17 cellular contexts compared by ENCODE assay signal in the genomic region with DNA sequence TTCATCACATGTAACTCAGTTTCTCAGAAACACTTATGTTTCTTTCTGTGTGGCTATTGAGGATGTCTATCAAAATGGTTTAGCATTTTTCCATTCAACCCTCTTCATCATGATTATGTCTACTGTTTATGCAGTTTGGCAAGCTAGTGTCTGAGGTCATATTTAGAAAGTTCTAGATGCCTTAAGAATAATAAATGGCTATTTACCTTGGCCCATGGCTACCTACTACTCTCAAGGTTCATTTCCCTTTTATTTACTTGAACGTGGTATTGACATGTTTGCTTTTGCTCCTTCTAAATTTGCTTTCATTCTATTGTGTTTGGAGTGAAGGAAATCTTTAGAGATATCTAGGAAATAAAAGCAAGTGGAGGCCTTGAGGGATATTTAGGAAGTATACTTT.
DNase-seq lines count a peak whose midpoint lies in the region; ATAC-seq, FAIRE-seq and TF ChIP-seq lines count a peak whose summit lies in the region.
"Had no signal": no experiment of that assay in that cellular context is flagged by ENCODE, and none has a peak within 500 bp of the region (broad histone marks: within the 10 kb centered on the region; RNA-seq: fewer than 3 reads in every experiment).

No MANE protein-coding gene starts in this region.

- H3K27me3 ChIP-seq in pancreas = no peaks in the 10 kb centered on the region
- no peaks in the 10 kb centered on the region for H3K27me3 ChIP-seq in Caco-2 (replicated peaks; ENCODE audit: control insufficient read depth, insufficient read depth, low read length)

- H3K27ac Mint-ChIP-seq in Caco-2 (ENCODE audit: unreplicated experiment) = no peak overlapping the region
- H3K27ac Mint-ChIP-seq in activated naive CD8-positive, alpha-beta T cell treated with anti-CD3 and anti-CD28 coated beads, Interleukin-2, amount 50 U/mL, for 24 hours = no peak overlapping the region
- H3K27ac Mint-ChIP-seq: B cell; CD4-positive, CD25-positive, alpha-beta regulatory T cell; CD8-positive, alpha-beta memory T cell had no signal

- BruUV-seq in Caco-2 (replicated peaks; lab: Mats Ljungman, UMichigan) = no TSS peak

- H3K4me1 ChIP-seq in pancreas (peaks cover 0 to 8% (median 4%) of the 10 kb centered on the region in 3 donors), Caco-2 (no peaks in the 10 kb centered on the region)
- H3K4me1 ChIP-seq: HAP-1 had no signal

- no peak for TF ChIP-seq CTCF in LNCaP clone FGC (IDR thresholded peaks at IDR 0.05; ENCODE audit: control insufficient read depth, extremely low read depth, insufficient read depth)
- TF ChIP-seq CTCF in pancreas (IDR thresholded peaks at IDR 0.05) = no peak
- no peak for TF ChIP-seq CTCF in Caco-2 (IDR thresholded peaks at IDR 0.05; ENCODE audit: insufficient read depth in 1 of 2, low read depth in 1 of 2, low read length in 1 of 2, severe bottlenecking in 1 of 2, unreplicated experiment in 1 of 2)

- POLR2A ChIA-PET in Caco-2 (lab: Charles Lee) = no interaction called here

- H3K9me3 Mint-ChIP-seq in Caco-2 (ENCODE audit: unreplicated experiment) = no peaks in the 10 kb centered on the region
- no peaks in the 10 kb centered on the region for H3K9me3 Mint-ChIP-seq in activated naive CD8-positive, alpha-beta T cell treated with anti-CD3 and anti-CD28 coated beads, Interleukin-2, amount 50 U/mL, for 24 hours

- ATAC-seq in pancreas = peak; percentile 78 to 83 (median 79)
- no peak for ATAC-seq in activated naive CD8-positive, alpha-beta T cell treated with anti-CD3 and anti-CD28 coated beads, Interleukin-2, amount 50 U/mL, for 24 hours

- H3K36me3 Mint-ChIP-seq in Caco-2 (ENCODE audit: insufficient read depth, unreplicated experiment) = no peaks in the 10 kb centered on the region
- no peaks in the 10 kb centered on the region for H3K36me3 Mint-ChIP-seq in activated naive CD8-positive, alpha-beta T cell treated with anti-CD3 and anti-CD28 coated beads, Interleukin-2, amount 50 U/mL, for 24 hours (ENCODE audit: low read depth)
- H3K36me3 Mint-ChIP-seq: CD4-positive, CD25-positive, alpha-beta regulatory T cell; CD8-positive, alpha-beta memory T cell had no signal

- FAIRE-seq in pancreas (lab: Jason Lieb, UNC) = no peak
- FAIRE-seq: D721Med, GM12892, GM18507 had no signal

- intact Hi-C loops in pancreas (cut with DNase I) (no loop called here), Caco-2 (cut with micrococcal nuclease; ENCODE audit: unreplicated experiment) (loop anchor here (5.0 kb wide), 1 partner anchor 242 kb away; no protein-coding TSS in a partner anchor)

- no peak overlapping the region for H3K4me3 Mint-ChIP-seq in Caco-2 (ENCODE audit: unreplicated experiment)
- no peak overlapping the region for H3K4me3 Mint-ChIP-seq in activated naive CD8-positive, alpha-beta T cell treated with anti-CD3 and anti-CD28 coated beads, Interleukin-2, amount 50 U/mL, for 24 hours
- H3K4me3 Mint-ChIP-seq: B cell; CD4-positive, CD25-positive, alpha-beta regulatory T cell; CD8-positive, alpha-beta memory T cell had no signal

- H3K27me3 Mint-ChIP-seq in Caco-2 (ENCODE audit: insufficient read depth, unreplicated experiment) = no peaks in the 10 kb centered on the region
- no peaks in the 10 kb centered on the region for H3K27me3 Mint-ChIP-seq in activated naive CD8-positive, alpha-beta T cell treated with anti-CD3 and anti-CD28 coated beads, Interleukin-2, amount 50 U/mL, for 24 hours
- H3K27me3 Mint-ChIP-seq: B cell; CD4-positive, CD25-positive, alpha-beta regulatory T cell had no signal

- WGBS in pancreas, 2 donors = 6 to 14% methylated on average over 1 of the region's 1 CpG

- H3K4me3 ChIP-seq in LNCaP clone FGC (ENCODE audit: low read depth, low read length) (no peak overlapping the region), pancreas (no peak overlapping the region), Caco-2 (ENCODE audit: low read depth, low read length) (no peak overlapping the region)
- H3K4me3 ChIP-seq: GM23248, HAP-1 had no signal

- H3K9me3 ChIP-seq in pancreas = no peaks in the 10 kb centered on the region
- H3K9me3 ChIP-seq in Caco-2 = no peaks in the 10 kb centered on the region
- H3K9me3 ChIP-seq: HAP-1 had no signal

- no peaks in the 10 kb centered on the region for H3K36me3 ChIP-seq in pancreas
- no peaks in the 10 kb centered on the region for H3K36me3 ChIP-seq in Caco-2 (ENCODE audit: control insufficient read depth, insufficient read depth, low read length)
- H3K36me3 ChIP-seq: HAP-1 had no signal

- H3K27ac ChIP-seq in pancreas = no peak overlapping the region
- H3K27ac ChIP-seq: GM23248 had no signal

- CTCF ChIA-PET in Caco-2 (lab: Charles Lee) = no interaction called here

- DNase-seq in DMS153 (lab: John Stamatoyannopoulos, UW) (peak; percentile 39), LNCaP clone FGC (ENCODE audit: low read depth) (peak; percentile 40), NCI-H774 (lab: John Stamatoyannopoulos, UW) (peak; percentile 12), pancreas (no peak), Caco-2 (no peak)
- no peak for DNase-seq in activated naive CD8-positive, alpha-beta T cell treated with anti-CD3 and anti-CD28 coated beads, Interleukin-2, amount 50 U/mL, for 24 hours
- DNase-seq: C1 segment of cervical spinal cord; CD4-positive, CD25-positive, alpha-beta regulatory T cell; CD8-positive, alpha-beta memory T cell; COR-L47; GDM1; GM23248 had no signal

- no peaks in the 10 kb centered on the region for H3K4me1 Mint-ChIP-seq in Caco-2 (ENCODE audit: low read depth, unreplicated experiment)
- no peaks in the 10 kb centered on the region for H3K4me1 Mint-ChIP-seq in activated naive CD8-positive, alpha-beta T cell treated with anti-CD3 and anti-CD28 coated beads, Interleukin-2, amount 50 U/mL, for 24 hours
- H3K4me1 Mint-ChIP-seq: B cell; CD4-positive, CD25-positive, alpha-beta regulatory T cell; CD8-positive, alpha-beta memory T cell had no signal

Comparison
In these comparisons a context has a peak if more than half of its experiments do, and no peak if none do; other contexts are left out.
1. DNase-seq: peak in DMS153 (single experiment), LNCaP clone FGC (single experiment) and NCI-H774 (single experiment); none in pancreas (0 of 6), Caco-2 (0 of 2) and activated naive CD8-positive, alpha-beta T cell treated with anti-CD3 and anti-CD28 coated beads, Interleukin-2, amount 50 U/mL, for 24 hours (single experiment).